Comparison of ENCODE assay signal across 8 cellular contexts in the genomic region with DNA sequence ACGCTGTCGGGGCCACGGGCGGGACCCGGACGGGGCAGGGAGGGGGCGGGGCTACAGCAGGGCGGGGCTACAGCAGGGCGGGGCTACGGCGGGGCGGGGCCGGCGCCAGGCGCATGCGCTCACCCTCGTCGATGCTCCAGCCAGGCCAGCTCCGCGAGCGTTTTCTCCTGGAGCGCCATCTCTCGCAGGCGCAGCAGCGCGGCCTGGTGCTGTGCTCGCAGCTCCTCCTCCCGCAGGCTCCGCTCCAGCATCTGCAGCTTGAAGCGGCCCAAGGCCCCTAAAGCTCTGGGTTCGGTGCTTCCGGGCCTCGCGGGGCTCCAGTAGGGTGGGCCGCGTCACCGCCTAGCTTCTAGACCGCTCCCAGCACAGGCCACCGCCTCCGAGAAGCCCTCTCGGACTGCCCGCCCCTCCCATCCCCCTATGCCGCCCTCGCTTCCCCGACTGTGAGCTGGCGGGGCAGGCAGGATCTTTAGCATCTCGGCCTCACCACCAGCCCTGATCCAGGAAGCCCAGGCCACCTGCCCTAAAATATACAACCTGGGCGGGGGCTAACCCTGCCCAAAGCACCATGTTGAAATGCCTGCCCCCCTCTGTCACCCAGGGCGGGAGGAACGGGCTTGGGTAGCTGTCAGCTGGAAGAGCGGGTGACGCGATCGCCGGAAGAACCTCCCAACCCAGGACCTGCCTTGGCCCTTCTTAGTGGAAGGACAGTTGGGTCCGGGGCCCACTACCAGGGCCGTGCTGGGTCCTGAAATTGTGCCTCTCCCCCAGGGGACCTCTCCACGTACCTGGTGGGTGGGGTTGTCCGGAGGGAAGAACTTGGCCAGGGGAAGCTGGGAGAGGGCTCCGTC. TPM values are rescaled to one million over a fixed set of nuclear protein-coding genes. Genes with fewer than 3 reads are reported as not detected.
DNase-seq lines count a peak whose midpoint lies in the region; ATAC-seq lines count a peak whose summit lies in the region.

No MANE protein-coding gene starts in this region.

- no peaks in the 10 kb centered on the region for H3K27me3 Mint-ChIP-seq in naive B cell

- ATAC-seq in HG03108 (IDR thresholded peaks at IDR 0.05; ENCODE audit: unreplicated experiment) (peak; percentile 80), naive B cell (ENCODE audit: low read depth in 2 of 2) (peak; percentile 91 to 95)

- peak overlapping the region; percentile 75 to 89 (median 84) for H3K4me3 Mint-ChIP-seq in naive B cell

- peak overlapping the region; percentile 26 to 92 (median 51) for H3K27ac Mint-ChIP-seq in naive B cell

- peaks cover 3 to 22% (median 17%) of the 10 kb centered on the region in 3 donors for H3K4me1 Mint-ChIP-seq in naive B cell

- peak; percentile 71 for DNase-seq in SIG-M5 treated with dmso at 0.1 percent for 504 hours (lab: John Stamatoyannopoulos, UW; ENCODE audit: unreplicated experiment)
- DNase-seq in SIG-M5 (lab: John Stamatoyannopoulos, UW): no peak
- DNase-seq in OCI-M1 (lab: John Stamatoyannopoulos, UW): peak; percentile 88
- DNase-seq in activated T-cell treated with anti-CD3 and anti-CD28 coated beads, Interleukin-2, amount 50 U/mL, for 48 hours: peak; percentile 85 to 94
- peak; percentile 74 for DNase-seq in fibroblast of gingiva (ENCODE audit: low read depth)
- peak; percentile 72 for DNase-seq in naive B cell
- DNase-seq in stimulated activated CD8-positive, alpha-beta memory T cell treated with anti-CD3 and anti-CD28 coated beads, Interleukin-7, amount 100 ng/mL, for 48 hours (ENCODE audit: extremely low read depth in 1 of 2, low read depth in 1 of 2): peak; percentile 64 to 67

- H3K36me3 Mint-ChIP-seq in naive B cell: no peaks in the 10 kb centered on the region

- no peaks in the 10 kb centered on the region for H3K9me3 Mint-ChIP-seq in naive B cell

RNA-seq across cellular contexts. Expression of a gene that starts 21.9 kb away (rescaled TPM):
- polyA plus RNA-seq in naive B cell (ENCODE audit: low read depth in 6 of 6): 1 to 10 TPM; 2.8 to 4.6 (median 3.7) TPM

RNA-seq across cellular contexts. Expression of a gene that starts 36.4 kb away (rescaled TPM):
- polyA plus RNA-seq in naive B cell (ENCODE audit: low read depth in 6 of 6): 1 to 10 TPM in 3 of 6 donors, under 1 TPM in 3; 0.38 to 4.3 (median 1.5) TPM

RNA-seq across cellular contexts. Expression of a gene that starts 59.9 kb away (rescaled TPM):
- 1 to 10 TPM in 2 of 6 donors, under 1 TPM in 3, not detected in 1; 0.69 to 1.6 (median 0.94) TPM for polyA plus RNA-seq in naive B cell (ENCODE audit: low read depth in 6 of 6)
